1 cellular context compared by ENCODE assay signal in the genomic region with DNA sequence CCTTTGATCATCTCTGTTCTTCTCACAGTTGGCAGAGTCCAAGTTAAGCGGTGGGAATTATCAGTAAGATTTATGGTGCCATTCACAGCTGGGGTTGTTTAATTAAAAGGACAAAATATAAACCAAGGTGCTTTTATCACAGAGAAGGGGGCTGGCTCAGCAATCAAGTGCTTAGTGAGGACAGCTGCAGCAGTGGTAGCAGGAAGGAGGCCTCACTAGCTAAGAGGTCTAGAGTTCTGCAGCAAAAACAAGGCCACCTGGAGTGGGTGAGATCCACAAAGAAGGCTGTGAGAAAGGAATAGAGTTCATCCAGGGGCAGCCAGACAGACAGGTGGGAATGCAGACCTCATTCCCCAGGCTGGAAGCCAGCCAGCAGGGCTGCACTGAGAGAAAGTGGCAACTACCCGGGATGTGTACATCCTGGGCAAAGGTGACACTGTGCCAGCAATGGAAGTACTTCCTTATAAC.
TF ChIP-seq lines count a peak whose summit lies in the region.

No MANE protein-coding gene starts in this region.

TF ChIP-seq in HepG2, 621 proteins besides CTCF, POLR2A, EP300 and RAD21 (continued from another document and continues in another):
- TF ChIP-seq IKZF4 (CRISPR knock-in tag; IDR thresholded peaks at IDR 0.05; ENCODE audit: borderline replicate concordance, low read depth, not compliant biosample characterization) (no peak), SPEN (CRISPR knock-in tag; IDR thresholded peaks at IDR 0.05; ENCODE audit: low read depth) (no peak), TOPORS (CRISPR knock-in tag; IDR thresholded peaks at IDR 0.05) (no peak), ZNF564 (CRISPR knock-in tag; IDR thresholded peaks at IDR 0.05) (no peak), KAT2B (IDR thresholded peaks at IDR 0.05; ENCODE audit: borderline replicate concordance, low read depth, low read length) (no peak), RXRA (CRISPR knock-in tag; IDR thresholded peaks at IDR 0.05) (peak; percentile 92), ZNF562 (CRISPR knock-in tag; IDR thresholded peaks at IDR 0.05; ENCODE audit: borderline replicate concordance) (no peak), EZH2 (conservative IDR thresholded peaks at IDR 0.05; ENCODE audit: low read depth, low read length) (no peak), RFX1 (IDR thresholded peaks at IDR 0.05) (no peak), FOSL2 (CRISPR knock-in tag; IDR thresholded peaks at IDR 0.05) (0 out of 2 replicates have a peak, but pooled peaks have one; percentile 18), SMYD3 (CRISPR knock-in tag; IDR thresholded peaks at IDR 0.05) (no peak), ZIK1 (CRISPR knock-in tag; IDR thresholded peaks at IDR 0.05; ENCODE audit: borderline replicate concordance, low read depth) (no peak), ZNF331 (CRISPR knock-in tag; IDR thresholded peaks at IDR 0.05) (no peak), FOXA3 (CRISPR knock-in tag; IDR thresholded peaks at IDR 0.05) (peak; percentile 14; the same call in 1 of the 2 replicates), ZNF484 (CRISPR knock-in tag; IDR thresholded peaks at IDR 0.05; ENCODE audit: borderline replicate concordance, low read depth) (no peak), TBX2 (CRISPR knock-in tag; IDR thresholded peaks at IDR 0.05; ENCODE audit: borderline replicate concordance) (0 out of 2 replicates have a peak, but pooled peaks have one; percentile 29), HDAC6 (IDR thresholded peaks at IDR 0.05; ENCODE audit: low read depth, low read length) (no peak), KLF6 (CRISPR knock-in tag; IDR thresholded peaks at IDR 0.05) (no peak), ZNF775 (CRISPR knock-in tag; IDR thresholded peaks at IDR 0.05; ENCODE audit: borderline replicate concordance) (no peak), PATZ1 (CRISPR knock-in tag; IDR thresholded peaks at IDR 0.05) (no peak), ZNF674 (CRISPR knock-in tag; IDR thresholded peaks at IDR 0.05; ENCODE audit: low read depth) (no peak), RNF2 (conservative IDR thresholded peaks at IDR 0.05; ENCODE audit: low read depth) (no peak), KAT7 (CRISPR knock-in tag; IDR thresholded peaks at IDR 0.05; ENCODE audit: borderline replicate concordance) (no peak), CCAR2 (optimal IDR thresholded peaks at IDR 0.05; ENCODE audit: low read depth, low read length) (no peak), PTBP1 (IDR thresholded peaks at IDR 0.05; ENCODE audit: low read depth, low read length, poor library complexity, severe bottlenecking) (no peak), ZFP36 (IDR thresholded peaks at IDR 0.05; ENCODE audit: borderline replicate concordance, low read depth, low read length, partially characterized antibody) (no peak), CBX1 (IDR thresholded peaks at IDR 0.05; ENCODE audit: low read depth) (no peak), MXD4 (CRISPR knock-in tag; IDR thresholded peaks at IDR 0.05) (no peak), ZNF691 (CRISPR knock-in tag; IDR thresholded peaks at IDR 0.05; ENCODE audit: borderline replicate concordance, low read depth) (no peak), CERS6 (CRISPR knock-in tag; IDR thresholded peaks at IDR 0.05) (no peak), ZNF670 (CRISPR knock-in tag; IDR thresholded peaks at IDR 0.05; ENCODE audit: borderline replicate concordance) (no peak), ARNT (IDR thresholded peaks at IDR 0.05) (no peak), SALL2 (CRISPR knock-in tag; IDR thresholded peaks at IDR 0.05) (no peak), HMG20A (CRISPR knock-in tag; IDR thresholded peaks at IDR 0.05; ENCODE audit: borderline replicate concordance) (peak; percentile 50; the same call in 1 of the 2 replicates), ZNF44 (CRISPR knock-in tag; IDR thresholded peaks at IDR 0.05) (no peak), TBX3 (IDR thresholded peaks at IDR 0.05; ENCODE audit: borderline replicate concordance) (no peak), ZNF3 (CRISPR knock-in tag; IDR thresholded peaks at IDR 0.05) (no peak), ARNTL (CRISPR knock-in tag; IDR thresholded peaks at IDR 0.05) (no peak), ZNF296 (CRISPR knock-in tag; conservative IDR thresholded peaks at IDR 0.05) (no peak), ATF4 (CRISPR knock-in tag; IDR thresholded peaks at IDR 0.05) (no peak), ZBTB14 (CRISPR knock-in tag; IDR thresholded peaks at IDR 0.05) (no peak), ZBTB21 (CRISPR knock-in tag; IDR thresholded peaks at IDR 0.05) (no peak), SIX1 (CRISPR knock-in tag; IDR thresholded peaks at IDR 0.05; ENCODE audit: borderline replicate concordance) (no peak), FOSL1 (CRISPR knock-in tag; IDR thresholded peaks at IDR 0.05; ENCODE audit: borderline replicate concordance) (no peak), XRCC5 (optimal IDR thresholded peaks at IDR 0.05; ENCODE audit: low read length) (peak; percentile 34), ZBTB3 (CRISPR knock-in tag; IDR thresholded peaks at IDR 0.05; ENCODE audit: borderline replicate concordance, low read depth) (no peak), MTERF4 (CRISPR knock-in tag; IDR thresholded peaks at IDR 0.05) (no peak), RARA (CRISPR knock-in tag; IDR thresholded peaks at IDR 0.05) (peak; percentile 38), MAF1 (CRISPR knock-in tag; IDR thresholded peaks at IDR 0.05; ENCODE audit: borderline replicate concordance) (no peak)
- TF ChIP-seq, protein P1, sequence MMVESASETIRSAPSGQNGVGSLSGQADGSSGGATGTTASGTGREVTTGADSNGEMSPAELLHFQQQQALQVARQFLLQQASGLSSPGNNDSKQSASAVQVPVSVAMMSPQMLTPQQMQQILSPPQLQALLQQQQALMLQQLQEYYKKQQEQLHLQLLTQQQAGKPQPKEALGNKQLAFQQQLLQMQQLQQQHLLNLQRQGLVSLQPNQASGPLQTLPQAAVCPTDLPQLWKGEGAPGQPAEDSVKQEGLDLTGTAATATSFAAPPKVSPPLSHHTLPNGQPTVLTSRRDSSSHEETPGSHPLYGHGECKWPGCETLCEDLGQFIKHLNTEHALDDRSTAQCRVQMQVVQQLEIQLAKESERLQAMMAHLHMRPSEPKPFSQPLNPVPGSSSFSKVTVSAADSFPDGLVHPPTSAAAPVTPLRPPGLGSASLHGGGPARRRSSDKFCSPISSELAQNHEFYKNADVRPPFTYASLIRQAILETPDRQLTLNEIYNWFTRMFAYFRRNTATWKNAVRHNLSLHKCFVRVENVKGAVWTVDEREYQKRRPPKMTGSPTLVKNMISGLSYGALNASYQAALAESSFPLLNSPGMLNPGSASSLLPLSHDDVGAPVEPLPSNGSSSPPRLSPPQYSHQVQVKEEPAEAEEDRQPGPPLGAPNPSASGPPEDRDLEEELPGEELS (CRISPR knock-in tag; IDR thresholded peaks at IDR 0.05): no peak
- TF ChIP-seq, protein P2, sequence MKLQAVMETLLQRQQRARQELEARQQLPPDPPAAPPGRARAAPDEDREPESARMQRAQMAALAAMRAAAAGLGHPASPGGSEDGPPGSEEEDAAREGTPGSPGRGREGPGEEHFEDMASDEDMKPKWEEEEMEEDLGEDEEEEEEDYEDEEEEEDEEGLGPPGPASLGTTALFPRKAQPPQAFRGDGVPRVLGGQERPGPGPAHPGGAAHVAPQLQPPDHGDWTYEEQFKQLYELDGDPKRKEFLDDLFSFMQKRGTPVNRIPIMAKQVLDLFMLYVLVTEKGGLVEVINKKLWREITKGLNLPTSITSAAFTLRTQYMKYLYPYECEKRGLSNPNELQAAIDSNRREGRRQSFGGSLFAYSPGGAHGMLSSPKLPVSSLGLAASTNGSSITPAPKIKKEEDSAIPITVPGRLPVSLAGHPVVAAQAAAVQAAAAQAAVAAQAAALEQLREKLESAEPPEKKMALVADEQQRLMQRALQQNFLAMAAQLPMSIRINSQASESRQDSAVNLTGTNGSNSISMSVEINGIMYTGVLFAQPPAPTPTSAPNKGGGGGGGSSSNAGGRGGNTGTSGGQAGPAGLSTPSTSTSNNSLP (IDR thresholded peaks at IDR 0.05; ENCODE audit: low read depth, low read length): no peak
- TF ChIP-seq, protein P3, sequence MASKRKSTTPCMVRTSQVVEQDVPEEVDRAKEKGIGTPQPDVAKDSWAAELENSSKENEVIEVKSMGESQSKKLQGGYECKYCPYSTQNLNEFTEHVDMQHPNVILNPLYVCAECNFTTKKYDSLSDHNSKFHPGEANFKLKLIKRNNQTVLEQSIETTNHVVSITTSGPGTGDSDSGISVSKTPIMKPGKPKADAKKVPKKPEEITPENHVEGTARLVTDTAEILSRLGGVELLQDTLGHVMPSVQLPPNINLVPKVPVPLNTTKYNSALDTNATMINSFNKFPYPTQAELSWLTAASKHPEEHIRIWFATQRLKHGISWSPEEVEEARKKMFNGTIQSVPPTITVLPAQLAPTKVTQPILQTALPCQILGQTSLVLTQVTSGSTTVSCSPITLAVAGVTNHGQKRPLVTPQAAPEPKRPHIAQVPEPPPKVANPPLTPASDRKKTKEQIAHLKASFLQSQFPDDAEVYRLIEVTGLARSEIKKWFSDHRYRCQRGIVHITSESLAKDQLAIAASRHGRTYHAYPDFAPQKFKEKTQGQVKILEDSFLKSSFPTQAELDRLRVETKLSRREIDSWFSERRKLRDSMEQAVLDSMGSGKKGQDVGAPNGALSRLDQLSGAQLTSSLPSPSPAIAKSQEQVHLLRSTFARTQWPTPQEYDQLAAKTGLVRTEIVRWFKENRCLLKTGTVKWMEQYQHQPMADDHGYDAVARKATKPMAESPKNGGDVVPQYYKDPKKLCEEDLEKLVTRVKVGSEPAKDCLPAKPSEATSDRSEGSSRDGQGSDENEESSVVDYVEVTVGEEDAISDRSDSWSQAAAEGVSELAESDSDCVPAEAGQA (IDR thresholded peaks at IDR 0.05; ENCODE audit: low read depth): no peak
- TF ChIP-seq, protein P3 (CRISPR knock-in tag; IDR thresholded peaks at IDR 0.05; ENCODE audit: borderline replicate concordance): no peak
